Comparison of ENCODE assay signal across 13 cellular contexts in the genomic region with DNA sequence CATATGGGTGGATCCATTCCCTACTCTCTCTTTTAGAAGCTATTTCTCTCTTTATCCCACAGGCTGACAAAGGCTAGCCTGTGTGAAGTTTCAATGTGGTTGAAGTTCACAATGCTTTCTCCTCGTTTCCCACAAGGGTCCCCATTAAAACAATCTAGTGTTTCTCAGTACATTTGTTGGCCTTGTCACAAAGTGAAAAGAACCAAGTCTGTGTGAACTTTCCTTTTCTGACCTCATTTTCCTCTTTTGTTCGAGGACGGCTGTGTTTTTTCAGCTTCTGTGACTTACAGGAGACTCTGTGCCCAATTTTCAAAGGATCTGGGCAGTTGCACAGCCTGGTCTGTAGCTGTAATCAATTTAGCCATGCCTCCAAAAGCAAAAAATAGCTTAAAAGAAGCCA.
DNase-seq lines count a peak whose midpoint lies in the region; ATAC-seq, FAIRE-seq and TF ChIP-seq lines count a peak whose summit lies in the region.
"Had no signal": no experiment of that assay in that cellular context is flagged by ENCODE, and none has a peak within 500 bp of the region (broad histone marks: within the 10 kb centered on the region; RNA-seq: fewer than 3 reads in every experiment).

No MANE protein-coding gene starts in this region.

- no peak for TF ChIP-seq POLR2A in GM12878 (IDR thresholded peaks at IDR 0.05; ENCODE audit: low read depth, low read length)
- TF ChIP-seq POLR2A in gastroesophageal sphincter (IDR thresholded peaks at IDR 0.05): no peak
- no peak for TF ChIP-seq POLR2A in uterus (IDR thresholded peaks at IDR 0.05)

- intact Hi-C loops in GM12878 (cut with micrococcal nuclease; ENCODE audit: unreplicated experiment) (no loop called here), uterus (cut with DNase I; ENCODE audit: low total_unique reads) (no loop called here)

- SMC1A ChIA-PET in GM12878 (lab: Charles Lee; ENCODE audit: uncharacterized antibody, unreplicated experiment): interaction anchor here (0.8 to 1.3 kb wide), 3 partner anchors 9 to 13 kb away, joined by 3 to 4 read pairs (median 3); no protein-coding TSS in a partner anchor

- H3K4me3 Mint-ChIP-seq in neural crest cell (peak overlapping the region; percentile 3), endothelial cell (ENCODE audit: unreplicated experiment) (no peak overlapping the region)
- H3K4me3 Mint-ChIP-seq: H9 had no signal

- in situ Hi-C loops in GM12878 (cut with MboI): no loop called here

- DNase-seq in GM12878 (ENCODE audit: low read depth, low spot score): peak; percentile 35
- DNase-seq in neural crest cell (ENCODE audit: low read depth, low spot score): no peak
- DNase-seq in uterus: no peak
- no peak for DNase-seq in endothelial cell (ENCODE audit: low spot score)
- DNase-seq: COR-L47, NCI-H1105, NCI-H1694, NCI-H226, NCI-H524 treated with DMSO at 0.1 percent for 48 hours had no signal

- RAD21 ChIA-PET in GM12878 (lab: Charles Lee; ENCODE audit: unreplicated experiment): no interaction called here

- peaks cover 2 to 3% of the 10 kb centered on the region in 2 experiments; a peak in 3 of 4 replicates for H3K36me3 ChIP-seq in GM12878 (ENCODE audit: control insufficient read depth in 2 of 2, insufficient read depth in 2 of 2, low read length in 1 of 2)
- no peaks in the 10 kb centered on the region for H3K36me3 ChIP-seq in gastroesophageal sphincter
- no peaks in the 10 kb centered on the region for H3K36me3 ChIP-seq in uterus

- H3K4me3 ChIP-seq in GM12878 (no peak overlapping the region), gastroesophageal sphincter (no peak overlapping the region), uterus (no peak overlapping the region)

- no peaks in the 10 kb centered on the region for H3K9me3 Mint-ChIP-seq in neural crest cell
- no peaks in the 10 kb centered on the region for H3K9me3 Mint-ChIP-seq in endothelial cell (ENCODE audit: unreplicated experiment)
- H3K9me3 Mint-ChIP-seq: H9 had no signal

- no TSS peak for BruUV-seq in GM12878 (replicated peaks; lab: Mats Ljungman, UMichigan)

- FAIRE-seq in GM12878 (lab: Jason Lieb, UNC): no peak

- H3K27ac ChIP-seq in GM12878 (ENCODE audit: control insufficient read depth, insufficient read depth) (no peak overlapping the region), gastroesophageal sphincter (peak overlapping the region in 3 of 4 donors; percentile 24 to 57 (median 47)), uterus (peak overlapping the region; percentile 92)

- H3K27me3 Mint-ChIP-seq in neural crest cell (ENCODE audit: low read depth) (no peaks in the 10 kb centered on the region), endothelial cell (ENCODE audit: unreplicated experiment) (peaks cover 2% of the 10 kb centered on the region)

- CTCF ChIA-PET in GM12878 (lab: Yijun Ruan, JAX): no interaction called here

- peaks cover 13% of the 10 kb centered on the region for H3K4me1 ChIP-seq in GM12878 (ENCODE audit: control insufficient read depth, insufficient read depth, low read length)
- H3K4me1 ChIP-seq in gastroesophageal sphincter: peaks cover 0 to 84% (median 34%) of the 10 kb centered on the region in 3 donors
- peaks cover 26 to 43% of the 10 kb centered on the region in 2 donors for H3K4me1 ChIP-seq in uterus

- no peak overlapping the region for H3K4me2 ChIP-seq in GM12878 (ENCODE audit: control insufficient read depth, insufficient read depth)

- TF ChIP-seq EP300 in GM12878 (IDR thresholded peaks at IDR 0.05; ENCODE audit: borderline replicate concordance in 1 of 2, control insufficient read depth in 1 of 2, low read depth in 2 of 2, low read length in 2 of 2) (no peak), gastroesophageal sphincter (IDR thresholded peaks at IDR 0.05) (no peak)

- H3K79me2 ChIP-seq in GM12878 (ENCODE audit: control insufficient read depth, insufficient read depth, low read length): no peaks in the 10 kb centered on the region

- no peak overlapping the region for H3K9ac ChIP-seq in GM12878 (ENCODE audit: control insufficient read depth, insufficient read depth, low read length)

- H4K20me1 ChIP-seq in GM12878 (ENCODE audit: control insufficient read depth, insufficient read depth): no peaks in the 10 kb centered on the region

- TF ChIP-seq RAD21 in GM12878 (IDR thresholded peaks at IDR 0.05; ENCODE audit: insufficient read depth, low read depth, low read length): no peak

- no peak overlapping the region for H2AFZ ChIP-seq in GM12878 (ENCODE audit: control insufficient read depth, low read depth, low read length)

- H3K4me1 Mint-ChIP-seq in neural crest cell (peaks cover 71% of the 10 kb centered on the region), endothelial cell (ENCODE audit: unreplicated experiment) (peaks cover 40% of the 10 kb centered on the region)

- H3K36me3 Mint-ChIP-seq in neural crest cell (ENCODE audit: low read depth): no peaks in the 10 kb centered on the region
- no peaks in the 10 kb centered on the region for H3K36me3 Mint-ChIP-seq in endothelial cell (ENCODE audit: low read depth, unreplicated experiment)

- H3K27ac Mint-ChIP-seq in neural crest cell (ENCODE audit: unreplicated experiment): peak overlapping the region; percentile 88
- no peak overlapping the region for H3K27ac Mint-ChIP-seq in endothelial cell (ENCODE audit: unreplicated experiment)
- H3K27ac Mint-ChIP-seq: H9 had no signal

- H3K27me3 ChIP-seq in GM12878 (replicated peaks in 1 of 2; ENCODE audit: control insufficient read depth in 2 of 2, insufficient read depth in 2 of 2, low read length in 1 of 2) (no peaks in the 10 kb centered on the region), gastroesophageal sphincter (no peaks in the 10 kb centered on the region), uterus (no peaks in the 10 kb centered on the region)

- no peak for ATAC-seq in GM12878
- ATAC-seq in gastroesophageal sphincter: no peak
- no peak for ATAC-seq in GM19035 (IDR thresholded peaks at IDR 0.05; ENCODE audit: unreplicated experiment)
- no peak for ATAC-seq in HG02970 (IDR thresholded peaks at IDR 0.05; ENCODE audit: low FRiP score, unreplicated experiment)

- 76% methylated on average over 3 of the region's 3 CpGs for whole genome bisulfite sequencing in GM12878 (ENCODE audit: insufficient coverage, insufficient replicate concordance, low lambda C conversion rate, missing lambda C conversion rate)
- 44 to 49% methylated on average over 3 of the region's 3 CpGs for WGBS in gastroesophageal sphincter (ENCODE audit: low coverage in 1 of 2), 2 donors

- no peak for TF ChIP-seq CTCF in GM12878 (IDR thresholded peaks at IDR 0.05 in 2 of 3, conservative IDR thresholded peaks at IDR 0.05 in 1 of 3; ENCODE audit: control insufficient read depth in 2 of 3, extremely low read depth in 1 of 3, insufficient read depth in 1 of 3, low read depth in 3 of 3, low read length in 3 of 3)
- TF ChIP-seq CTCF in gastroesophageal sphincter (IDR thresholded peaks at IDR 0.05): no peak
- no peak for TF ChIP-seq CTCF in neural crest cell (conservative IDR thresholded peaks at IDR 0.05)
- no peak for TF ChIP-seq CTCF in uterus (IDR thresholded peaks at IDR 0.05)
- no peak for TF ChIP-seq CTCF in endothelial cell (IDR thresholded peaks at IDR 0.05; ENCODE audit: unreplicated experiment)

- H3K9me3 ChIP-seq in GM12878 (replicated peaks; ENCODE audit: control insufficient read depth, insufficient read depth, low read length) (no peaks in the 10 kb centered on the region), gastroesophageal sphincter (no peaks in the 10 kb centered on the region), uterus (no peaks in the 10 kb centered on the region)

- POLR2A ChIA-PET in GM12878 (lab: Charles Lee): no interaction called here

TF ChIP-seq in GM12878, 131 proteins besides CTCF, POLR2A, EP300 and RAD21 (continues in another document):
- no peak for TF ChIP-seq E4F1 (IDR thresholded peaks at IDR 0.05; ENCODE audit: borderline replicate concordance, partially characterized antibody)
- TF ChIP-seq PAX5 (IDR thresholded peaks at IDR 0.05; ENCODE audit: borderline replicate concordance, low read depth, low read length): no peak
- TF ChIP-seq, protein P1, sequence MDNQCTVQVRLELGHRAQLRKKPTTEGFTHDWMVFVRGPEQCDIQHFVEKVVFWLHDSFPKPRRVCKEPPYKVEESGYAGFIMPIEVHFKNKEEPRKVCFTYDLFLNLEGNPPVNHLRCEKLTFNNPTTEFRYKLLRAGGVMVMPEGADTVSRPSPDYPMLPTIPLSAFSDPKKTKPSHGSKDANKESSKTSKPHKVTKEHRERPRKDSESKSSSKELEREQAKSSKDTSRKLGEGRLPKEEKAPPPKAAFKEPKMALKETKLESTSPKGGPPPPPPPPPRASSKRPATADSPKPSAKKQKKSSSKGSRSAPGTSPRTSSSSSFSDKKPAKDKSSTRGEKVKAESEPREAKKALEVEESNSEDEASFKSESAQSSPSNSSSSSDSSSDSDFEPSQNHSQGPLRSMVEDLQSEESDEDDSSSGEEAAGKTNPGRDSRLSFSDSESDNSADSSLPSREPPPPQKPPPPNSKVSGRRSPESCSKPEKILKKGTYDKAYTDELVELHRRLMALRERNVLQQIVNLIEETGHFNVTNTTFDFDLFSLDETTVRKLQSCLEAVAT (IDR thresholded peaks at IDR 0.05): no peak
- no peak for TF ChIP-seq CBFB (IDR thresholded peaks at IDR 0.05; ENCODE audit: low read depth)
- TF ChIP-seq RCOR1 (conservative IDR thresholded peaks at IDR 0.05; ENCODE audit: low read depth, low read length): no peak
- no peak for TF ChIP-seq POLR2AphosphoS5 (IDR thresholded peaks at IDR 0.05; ENCODE audit: low read length)
